11 cellular contexts compared by ENCODE assay signal in genomic region chr20:62427172-62428007, GRCh38. TPM values are rescaled to one million over a fixed set of nuclear protein-coding genes. Genes with fewer than 3 reads are reported as not detected.
DNase-seq lines count a peak whose midpoint lies in the region; ATAC-seq, FAIRE-seq and TF ChIP-seq lines count a peak whose summit lies in the region.
"Had no signal": no experiment of that assay in that cellular context is flagged by ENCODE, and none has a peak within 500 bp of the region (broad histone marks: within the 10 kb centered on the region; RNA-seq: fewer than 3 reads in every experiment).

A gene with protein sequence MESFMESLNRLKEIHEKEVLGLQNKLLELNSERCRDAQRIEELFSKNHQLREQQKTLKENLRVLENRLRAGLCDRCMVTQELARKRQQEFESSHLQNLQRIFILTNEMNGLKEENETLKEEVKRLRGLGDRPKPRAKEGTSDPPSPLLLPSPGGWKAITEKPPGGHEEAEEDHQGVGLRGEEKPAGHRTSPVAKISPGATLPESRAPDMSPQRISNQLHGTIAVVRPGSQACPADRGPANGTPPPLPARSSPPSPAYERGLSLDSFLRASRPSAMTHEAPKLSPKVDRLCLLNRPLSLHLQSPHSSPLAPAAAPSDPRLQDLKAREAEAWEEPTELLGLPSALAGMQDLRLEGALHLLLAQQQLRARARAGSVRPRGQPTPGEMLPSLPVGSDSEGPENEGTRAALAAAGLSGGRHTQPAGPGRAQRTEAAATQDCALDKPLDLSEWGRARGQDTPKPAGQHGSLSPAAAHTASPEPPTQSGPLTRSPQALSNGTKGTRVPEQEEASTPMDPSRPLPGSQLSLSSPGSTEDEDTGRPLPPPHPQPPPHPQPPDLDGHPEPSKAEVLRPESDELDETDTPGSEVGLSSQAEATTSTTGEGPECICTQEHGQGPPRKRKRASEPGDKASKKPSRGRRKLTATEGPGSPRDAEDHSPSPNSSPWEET (minus strand): TSS chr20:62427539. CDS start chr20:62419647, 7,892 bp downstream.

- H3K27me3 ChIP-seq in HUES64 (ENCODE audit: insufficient read depth, low read length) (no peaks in the 10 kb centered on the region), Panc1 (ENCODE audit: control insufficient read depth, insufficient read depth, low read length) (no peaks in the 10 kb centered on the region), keratinocyte (ENCODE audit: control insufficient read depth, extremely low read depth, insufficient read depth, low read length) (peaks cover 27% of the 10 kb centered on the region), smooth muscle cell (ENCODE audit: low read depth) (no peaks in the 10 kb centered on the region)

- ATAC-seq in Panc1 (0 out of 2 replicates have a peak, but pooled peaks have one; percentile 23), GM19351 (IDR thresholded peaks at IDR 0.05; ENCODE audit: unreplicated experiment) (no peak), HG02970 (IDR thresholded peaks at IDR 0.05; ENCODE audit: low FRiP score, unreplicated experiment) (no peak), GM18858 (IDR thresholded peaks at IDR 0.05; ENCODE audit: unreplicated experiment) (no peak)

- FAIRE-seq in keratinocyte (lab: Jason Lieb, UNC) = peak; percentile 93
- FAIRE-seq: TTC549 had no signal

- POLR2A ChIA-PET in Panc1 (lab: Charles Lee) = interaction anchor here (0.6 kb wide), 1 partner anchor 59 kb away, joined by 3 read pairs; no protein-coding TSS in a partner anchor

- H4K20me1 ChIP-seq in keratinocyte (ENCODE audit: control insufficient read depth, extremely low read depth, insufficient read depth, low read length) (peaks cover 3% of the 10 kb centered on the region), smooth muscle cell (ENCODE audit: low read depth) (no peaks in the 10 kb centered on the region)

- H3K9me3 ChIP-seq in HUES64 (ENCODE audit: insufficient read depth, low read depth, low read length) (no peaks in the 10 kb centered on the region), Panc1 (ENCODE audit: control insufficient read depth, insufficient read depth, low read depth, low read length) (no peaks in the 10 kb centered on the region), keratinocyte (ENCODE audit: control insufficient read depth, low read depth, low read length) (no peaks in the 10 kb centered on the region), smooth muscle cell (replicated peaks; ENCODE audit: low read depth) (no peaks in the 10 kb centered on the region)

- TF ChIP-seq CTCF in Panc1 (IDR thresholded peaks at IDR 0.05) (no peak), keratinocyte (optimal IDR thresholded peaks at IDR 0.05 in 1 of 3, IDR thresholded peaks at IDR 0.05 in 1 of 3, conservative IDR thresholded peaks at IDR 0.05 in 1 of 3; ENCODE audit: extremely low read depth in 1 of 3, insufficient read depth in 2 of 3, low read length in 3 of 3) (peak; percentile 49 to 73 (median 53)), smooth muscle cell (IDR thresholded peaks at IDR 0.05; ENCODE audit: borderline replicate concordance, insufficient read depth, poor library complexity, severe bottlenecking) (no peak)

- peaks cover 11% of the 10 kb centered on the region for H3K4me1 ChIP-seq in HUES64 (ENCODE audit: insufficient read depth, low read length)
- no peaks in the 10 kb centered on the region; the same call in none of the 2 replicates for H3K4me1 ChIP-seq in Panc1 (ENCODE audit: control insufficient read depth, insufficient read depth, low read length)
- peaks cover 12% of the 10 kb centered on the region for H3K4me1 ChIP-seq in keratinocyte (ENCODE audit: control insufficient read depth, extremely low read depth, insufficient read depth, low read length)
- H3K4me1 ChIP-seq in smooth muscle cell (ENCODE audit: low read depth) = peaks cover 3% of the 10 kb centered on the region

- H2AFZ ChIP-seq in keratinocyte (ENCODE audit: control insufficient read depth, low read length) (no peak within 1 kb of the TSS), smooth muscle cell (ENCODE audit: low read depth) (no peak within 1 kb of the TSS)

- intact Hi-C loops in Panc1 (cut with micrococcal nuclease; ENCODE audit: unreplicated experiment) = no loop called here

- H3K79me2 ChIP-seq in keratinocyte (ENCODE audit: control insufficient read depth, insufficient read depth, low read length) = no peaks in the 10 kb centered on the region
- no peaks in the 10 kb centered on the region for H3K79me2 ChIP-seq in smooth muscle cell (ENCODE audit: low read depth)

- BruUV-seq in Panc1 (replicated peaks; lab: Mats Ljungman, UMichigan) = no TSS peak

- WGBS in HUES64 = 86% methylated on average over 28 of the region's 28 CpGs
- 68% methylated on average over 25 of the region's 28 CpGs for WGBS in smooth muscle cell (ENCODE audit: low lambda C conversion rate)

- no peaks in the 10 kb centered on the region for H3F3A ChIP-seq in smooth muscle cell (ENCODE audit: low read depth)

- H3K4me3 ChIP-seq in HUES64 (ENCODE audit: low read length) = peak within 1 kb of the TSS; percentile 26
- H3K4me3 ChIP-seq in Panc1 (ENCODE audit: low read depth in 2 of 2, low read length in 2 of 2) = no peak within 1 kb of the TSS
- H3K4me3 ChIP-seq in keratinocyte (ENCODE audit: control insufficient read depth in 2 of 3, extremely low read depth in 1 of 3, insufficient read depth in 2 of 3, low read depth in 1 of 3, low read length in 3 of 3) = no peak within 1 kb of the TSS
- H3K4me3 ChIP-seq in smooth muscle cell = peak within 1 kb of the TSS; percentile 9

- H3K36me3 ChIP-seq in HUES64 (ENCODE audit: insufficient read depth, low read length) (no peaks in the 10 kb centered on the region), Panc1 (ENCODE audit: control insufficient read depth, insufficient read depth, low read length) (no peaks in the 10 kb centered on the region), keratinocyte (ENCODE audit: control insufficient read depth in 2 of 2, extremely low read depth in 1 of 2, insufficient read depth in 2 of 2, low read length in 2 of 2) (no peaks in the 10 kb centered on the region), smooth muscle cell (ENCODE audit: low read depth) (no peaks in the 10 kb centered on the region)

- peak within 1 kb of the TSS; percentile 50 for H3K27ac ChIP-seq in HUES64 (ENCODE audit: low read depth, low read length)
- H3K27ac ChIP-seq in Panc1 (ENCODE audit: low read length) = no peak within 1 kb of the TSS
- no peak within 1 kb of the TSS for H3K27ac ChIP-seq in keratinocyte (ENCODE audit: control insufficient read depth, insufficient read depth, low read length)
- peak within 1 kb of the TSS; percentile 35 for H3K27ac ChIP-seq in smooth muscle cell (ENCODE audit: low read depth)
- no peak within 1 kb of the TSS for H3K27ac ChIP-seq in substantia nigra (ENCODE audit: low read depth, low read length, poor library complexity, severe bottlenecking)

- no peaks in the 10 kb centered on the region for H3K9me1 ChIP-seq in keratinocyte (ENCODE audit: control insufficient read depth, extremely low read depth, insufficient read depth, low read length)

- CTCF ChIA-PET in Panc1 (lab: Charles Lee) = interaction anchor here (0.5 kb wide), 1 partner anchor 782 kb away, joined by 3 read pairs; no protein-coding TSS in a partner anchor

- H3K4me2 ChIP-seq in keratinocyte (ENCODE audit: control insufficient read depth, extremely low read depth, insufficient read depth, low read depth, low read length) (peak within 1 kb of the TSS; percentile 22), smooth muscle cell (peak within 1 kb of the TSS; percentile 68)

- dilution Hi-C loops in keratinocyte (cut with MboI; ENCODE audit: extremely low pct_ligation_motif_present, low sequenced_read_pairs) = loop anchor here (25.0 kb wide), 1 partner anchor 110 kb away; no protein-coding TSS in a partner anchor

- in situ Hi-C loops in Panc1 (cut with HindIII; ENCODE audit: low pct_unique_long_range_greater_than_20kb, low sequenced_read_pairs) = no loop called here

- DNase-seq in Panc1 (ENCODE audit: low read depth, low spot score) = no peak
- peak; percentile 36 for DNase-seq in keratinocyte (ENCODE audit: low read depth, low spot score)
- DNase-seq in smooth muscle cell (lab: John Stamatoyannopoulos, UW; ENCODE audit: unreplicated experiment) = no peak
- no peak for DNase-seq in substantia nigra (lab: John Stamatoyannopoulos, UW)
- DNase-seq: activated effector memory CD4-positive, alpha-beta T cell treated with Interleukin-2 at 50 U/mL for 16 hours; central memory CD4-positive, alpha-beta T cell had no signal

- H3K9ac ChIP-seq in HUES64 (ENCODE audit: low read depth, low read length) = peak within 1 kb of the TSS; percentile 55
- H3K9ac ChIP-seq in keratinocyte (ENCODE audit: control insufficient read depth, extremely low read depth, insufficient read depth, low read length) = no peak within 1 kb of the TSS
- H3K9ac ChIP-seq in smooth muscle cell (ENCODE audit: low read depth) = no peak within 1 kb of the TSS

RNA-seq across cellular contexts. Expression of the gene that starts here (rescaled TPM):
- polyA plus RNA-seq in HUES64 (2013, experiment 1 of 2) = 0.10 TPM
- polyA plus RNA-seq in HUES64 (2013, experiment 2 of 2) = 0.25 TPM
- total RNA-seq in Panc1 (2021; ENCODE audit: unreplicated experiment) (not detected), smooth muscle cell (0.27 and 0.40 TPM in 2 replicates)
- not detected for polyA plus RNA-seq in Panc1 (2012; ENCODE audit: insufficient read length)
- polyA plus RNA-seq in keratinocyte (0.05 to 0.26 TPM (median 0.13 TPM) in 3 replicates), smooth muscle cell (4.4 TPM in 1 of 2 replicates, not detected in the other)
- 0.27 TPM for polyA plus RNA-seq in keratinocyte (2011; ENCODE audit: low read depth)
- 0.02 and 0.06 TPM in 2 replicates for polyA plus RNA-seq in keratinocyte (2011; cell fraction: cytosol; rRNA removed)
- polyA plus RNA-seq in keratinocyte (2011; cell fraction: nucleus; rRNA removed) = 0.08 and 0.28 TPM in 2 replicates
- 0.07 and 0.23 TPM in 2 replicates for polyA plus RNA-seq in keratinocyte (2012; ENCODE audit: low replicate concordance)
- polyA minus RNA-seq in keratinocyte = not detected in 3 replicates
- polyA minus RNA-seq in keratinocyte (2011; cell fraction: cytosol; rRNA and poly(A)+ RNA removed) = not detected
- 0.21 TPM in 1 of 2 replicates, not detected in the other for polyA minus RNA-seq in keratinocyte (2011; cell fraction: nucleus; rRNA and poly(A)+ RNA removed)

Comparison
In these comparisons a context has a peak if more than half of its experiments do, and no peak if none do; other contexts are left out.
1. Peak in ATAC-seq in Panc1; RNA of the gene not detected or under 1 TPM.
2. Peak in DNase-seq and H3K4me2 ChIP-seq in keratinocyte; RNA of the gene not detected or under 1 TPM.
3. H3K27ac ChIP-seq: peak in HUES64 (single experiment) and smooth muscle cell (single experiment); none in Panc1 (single experiment), keratinocyte (single experiment) and substantia nigra (single experiment).
4. H3K4me3 ChIP-seq: peak in HUES64 (single experiment) and smooth muscle cell (single experiment); none in Panc1 (0 of 2) and keratinocyte (0 of 3).
5. CTCF ChIP-seq: peak in keratinocyte (3 of 3); none in Panc1 (single experiment) and smooth muscle cell (single experiment).